2 cellular contexts compared by ENCODE assay signal in the genomic region with DNA sequence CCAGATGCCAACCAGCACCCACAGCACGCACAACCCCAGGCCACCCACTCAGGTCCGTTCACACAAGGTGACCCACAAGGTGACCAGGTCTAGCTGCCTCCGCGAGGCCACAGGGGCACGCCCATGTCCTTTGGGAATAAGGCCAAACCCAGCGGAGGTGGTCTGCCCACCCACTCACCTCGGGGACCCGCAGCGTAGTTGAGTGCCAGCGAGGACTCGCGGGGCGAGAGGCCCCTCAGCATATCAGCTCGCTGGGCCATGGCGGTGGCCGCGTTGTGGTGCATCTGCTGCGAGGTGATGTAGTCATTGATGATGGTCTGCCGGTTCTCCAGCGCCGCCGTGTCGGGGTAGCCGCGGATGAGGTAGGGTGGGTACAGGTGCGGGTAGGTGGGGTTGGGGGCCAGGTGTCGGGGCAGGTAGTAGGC.
TF ChIP-seq lines count a peak whose summit lies in the region.

No MANE protein-coding gene starts in this region.

TF ChIP-seq in HepG2, 621 proteins besides CTCF, POLR2A, EP300 and RAD21:
- TF ChIP-seq, protein P1, sequence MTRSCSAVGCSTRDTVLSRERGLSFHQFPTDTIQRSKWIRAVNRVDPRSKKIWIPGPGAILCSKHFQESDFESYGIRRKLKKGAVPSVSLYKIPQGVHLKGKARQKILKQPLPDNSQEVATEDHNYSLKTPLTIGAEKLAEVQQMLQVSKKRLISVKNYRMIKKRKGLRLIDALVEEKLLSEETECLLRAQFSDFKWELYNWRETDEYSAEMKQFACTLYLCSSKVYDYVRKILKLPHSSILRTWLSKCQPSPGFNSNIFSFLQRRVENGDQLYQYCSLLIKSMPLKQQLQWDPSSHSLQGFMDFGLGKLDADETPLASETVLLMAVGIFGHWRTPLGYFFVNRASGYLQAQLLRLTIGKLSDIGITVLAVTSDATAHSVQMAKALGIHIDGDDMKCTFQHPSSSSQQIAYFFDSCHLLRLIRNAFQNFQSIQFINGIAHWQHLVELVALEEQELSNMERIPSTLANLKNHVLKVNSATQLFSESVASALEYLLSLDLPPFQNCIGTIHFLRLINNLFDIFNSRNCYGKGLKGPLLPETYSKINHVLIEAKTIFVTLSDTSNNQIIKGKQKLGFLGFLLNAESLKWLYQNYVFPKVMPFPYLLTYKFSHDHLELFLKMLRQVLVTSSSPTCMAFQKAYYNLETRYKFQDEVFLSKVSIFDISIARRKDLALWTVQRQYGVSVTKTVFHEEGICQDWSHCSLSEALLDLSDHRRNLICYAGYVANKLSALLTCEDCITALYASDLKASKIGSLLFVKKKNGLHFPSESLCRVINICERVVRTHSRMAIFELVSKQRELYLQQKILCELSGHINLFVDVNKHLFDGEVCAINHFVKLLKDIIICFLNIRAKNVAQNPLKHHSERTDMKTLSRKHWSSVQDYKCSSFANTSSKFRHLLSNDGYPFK (CRISPR knock-in tag; IDR thresholded peaks at IDR 0.05; ENCODE audit: borderline replicate concordance): no peak
- TF ChIP-seq AGO2 (optimal IDR thresholded peaks at IDR 0.05; ENCODE audit: low read depth, low read length): peak; percentile 82
- TF ChIP-seq, protein P2, sequence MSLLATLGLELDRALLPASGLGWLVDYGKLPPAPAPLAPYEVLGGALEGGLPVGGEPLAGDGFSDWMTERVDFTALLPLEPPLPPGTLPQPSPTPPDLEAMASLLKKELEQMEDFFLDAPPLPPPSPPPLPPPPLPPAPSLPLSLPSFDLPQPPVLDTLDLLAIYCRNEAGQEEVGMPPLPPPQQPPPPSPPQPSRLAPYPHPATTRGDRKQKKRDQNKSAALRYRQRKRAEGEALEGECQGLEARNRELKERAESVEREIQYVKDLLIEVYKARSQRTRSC (CRISPR knock-in tag; IDR thresholded peaks at IDR 0.05; ENCODE audit: low read depth): no peak

TF ChIP-seq in K562, 482 proteins besides CTCF, POLR2A, EP300 and RAD21:
- peak; percentile 40 for TF ChIP-seq POLR2G (IDR thresholded peaks at IDR 0.05; ENCODE audit: low read depth, low read length)
- TF ChIP-seq SRSF7 (optimal IDR thresholded peaks at IDR 0.05; ENCODE audit: low read depth, low read length): no peak
